ENCODE assay signal across 8 cellular contexts in the genomic region with DNA sequence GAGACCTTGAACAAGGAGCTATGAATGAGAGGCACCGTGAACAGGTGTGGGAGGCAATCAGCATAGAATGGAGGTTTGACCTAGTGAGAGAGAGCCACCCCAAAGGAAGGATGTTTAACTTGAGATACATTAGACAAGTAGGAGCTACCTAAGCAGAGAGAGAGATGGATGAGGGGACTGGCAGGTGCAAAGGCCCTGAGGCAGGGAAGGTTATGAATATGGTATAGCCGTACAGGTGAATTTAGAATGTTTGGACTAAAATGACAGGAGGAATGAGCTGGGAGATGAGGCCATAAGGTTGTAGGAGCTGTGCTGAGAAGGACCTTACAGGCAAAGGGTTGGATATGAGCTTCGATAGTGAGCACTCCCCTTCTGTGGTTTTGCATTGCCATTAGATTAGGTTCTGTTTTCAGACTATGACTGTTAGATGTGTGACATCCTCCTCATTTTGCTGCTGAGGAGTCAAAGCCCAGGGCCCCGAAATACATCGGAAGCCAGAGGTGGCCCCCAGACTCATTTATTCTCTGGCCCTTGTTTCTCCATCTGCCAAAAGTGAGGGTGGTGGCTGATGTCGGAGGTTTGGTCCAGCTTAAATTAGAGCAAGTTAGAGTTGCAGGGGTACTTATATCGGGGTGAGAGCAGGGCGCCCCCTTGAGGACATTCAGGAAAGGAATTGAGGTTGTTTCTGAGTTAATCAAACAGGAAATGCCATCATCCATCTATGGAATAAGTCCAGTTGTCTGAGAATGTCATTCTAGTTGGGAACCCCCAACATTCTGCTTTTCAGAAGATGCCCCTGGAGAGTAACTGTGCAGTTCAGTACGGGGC. TPM values are rescaled to one million over a fixed set of nuclear protein-coding genes. Genes with fewer than 3 reads are reported as not detected.
DNase-seq lines count a peak whose midpoint lies in the region; ATAC-seq and TF ChIP-seq lines count a peak whose summit lies in the region.

No MANE protein-coding gene starts in this region.

- no peak overlapping the region for H3K4me3 Mint-ChIP-seq in activated T-cell treated with anti-CD3 and anti-CD28 coated beads, Interleukin-2, amount 50 U/mL, for 72 hours
- no peak overlapping the region for H3K4me3 Mint-ChIP-seq in neural crest cell

- H3K27me3 Mint-ChIP-seq in activated T-cell treated with anti-CD3 and anti-CD28 coated beads, Interleukin-2, amount 50 U/mL, for 72 hours (ENCODE audit: low read depth): peaks cover 40% of the 10 kb centered on the region
- peaks cover 37% of the 10 kb centered on the region for H3K27me3 Mint-ChIP-seq in neural crest cell (ENCODE audit: low read depth)

- intact Hi-C loops in Right ventricle myocardium inferior (cut with DNase I): no loop called here

- ATAC-seq in activated T-cell treated with anti-CD3 and anti-CD28 coated beads, Interleukin-2, amount 50 U/mL, for 72 hours (replicated peaks in 1 of 2): peak; percentile 45 to 51
- no peak for ATAC-seq in HG02588 (IDR thresholded peaks at IDR 0.05; ENCODE audit: unreplicated experiment)
- no peak for ATAC-seq in HG03457 (IDR thresholded peaks at IDR 0.05; ENCODE audit: unreplicated experiment)
- no peak for ATAC-seq in Right ventricle myocardium inferior

- peaks cover 16% of the 10 kb centered on the region for H3K4me1 Mint-ChIP-seq in activated T-cell treated with anti-CD3 and anti-CD28 coated beads, Interleukin-2, amount 50 U/mL, for 72 hours (ENCODE audit: low read depth)
- H3K4me1 Mint-ChIP-seq in neural crest cell: no peaks in the 10 kb centered on the region

- TF ChIP-seq CTCF in LNCaP clone FGC (IDR thresholded peaks at IDR 0.05; ENCODE audit: control insufficient read depth, extremely low read depth, insufficient read depth) (peak; percentile 45), neural crest cell (conservative IDR thresholded peaks at IDR 0.05) (peak; percentile 47)

- in situ Hi-C loops in G401 (cut with HindIII; ENCODE audit: low sequenced_read_pairs): no loop called here

- no peaks in the 10 kb centered on the region for H3K36me3 Mint-ChIP-seq in activated T-cell treated with anti-CD3 and anti-CD28 coated beads, Interleukin-2, amount 50 U/mL, for 72 hours (ENCODE audit: insufficient read depth in 2 of 2)
- no peaks in the 10 kb centered on the region for H3K36me3 Mint-ChIP-seq in neural crest cell (ENCODE audit: low read depth)

- H3K9me3 Mint-ChIP-seq in activated T-cell treated with anti-CD3 and anti-CD28 coated beads, Interleukin-2, amount 50 U/mL, for 72 hours: no peaks in the 10 kb centered on the region
- H3K9me3 Mint-ChIP-seq in neural crest cell: no peaks in the 10 kb centered on the region

- DNase-seq in G401 (ENCODE audit: low spot score) (peak; percentile 15), LNCaP clone FGC (ENCODE audit: low read depth) (no peak), neural crest cell (ENCODE audit: low read depth, low spot score) (no peak), NCI-H2171 (lab: John Stamatoyannopoulos, UW) (no peak), Right ventricle myocardium inferior (ENCODE audit: missing footprints) (no peak)
- DNase-seq in activated T-cell treated with anti-CD3 and anti-CD28 coated beads, Interleukin-2, amount 50 U/mL, for 72 hours: peak; percentile 46 to 56

- H3K27ac Mint-ChIP-seq in activated T-cell treated with anti-CD3 and anti-CD28 coated beads, Interleukin-2, amount 50 U/mL, for 72 hours: no peak overlapping the region
- H3K27ac Mint-ChIP-seq in neural crest cell (ENCODE audit: unreplicated experiment): no peak overlapping the region

- no peak overlapping the region for H3K4me3 ChIP-seq in LNCaP clone FGC (ENCODE audit: low read depth, low read length)

RNA-seq across cellular contexts. Expression of a gene that starts 29.4 kb away (rescaled TPM):
- not detected in 2 replicates for total RNA-seq in G401 (2014; rRNA removed; shearing (Covaris generic))
- not detected for total RNA-seq in activated T-cell treated with anti-CD3 and anti-CD28 coated beads, Interleukin-2, amount 50 U/mL, for 72 hours
- total RNA-seq in neural crest cell (0.26 TPM in 1 of 2 replicates, not detected in the other), Right ventricle myocardium inferior (0.49 TPM)

Comparison
In these comparisons a context has a peak if more than half of its experiments do, and no peak if none do; other contexts are left out.
1. DNase-seq: peak in G401 (single experiment) and activated T-cell treated with anti-CD3 and anti-CD28 coated beads, Interleukin-2, amount 50 U/mL, for 72 hours (2 of 2); none in LNCaP clone FGC (single experiment), neural crest cell (single experiment), NCI-H2171 (single experiment) and Right ventricle myocardium inferior (single experiment).
2. ATAC-seq: peak in activated T-cell treated with anti-CD3 and anti-CD28 coated beads, Interleukin-2, amount 50 U/mL, for 72 hours (2 of 2); none in HG02588 (single experiment), HG03457 (single experiment) and Right ventricle myocardium inferior (single experiment).